ENCODE assay signal across 9 cellular contexts in the genomic region with DNA sequence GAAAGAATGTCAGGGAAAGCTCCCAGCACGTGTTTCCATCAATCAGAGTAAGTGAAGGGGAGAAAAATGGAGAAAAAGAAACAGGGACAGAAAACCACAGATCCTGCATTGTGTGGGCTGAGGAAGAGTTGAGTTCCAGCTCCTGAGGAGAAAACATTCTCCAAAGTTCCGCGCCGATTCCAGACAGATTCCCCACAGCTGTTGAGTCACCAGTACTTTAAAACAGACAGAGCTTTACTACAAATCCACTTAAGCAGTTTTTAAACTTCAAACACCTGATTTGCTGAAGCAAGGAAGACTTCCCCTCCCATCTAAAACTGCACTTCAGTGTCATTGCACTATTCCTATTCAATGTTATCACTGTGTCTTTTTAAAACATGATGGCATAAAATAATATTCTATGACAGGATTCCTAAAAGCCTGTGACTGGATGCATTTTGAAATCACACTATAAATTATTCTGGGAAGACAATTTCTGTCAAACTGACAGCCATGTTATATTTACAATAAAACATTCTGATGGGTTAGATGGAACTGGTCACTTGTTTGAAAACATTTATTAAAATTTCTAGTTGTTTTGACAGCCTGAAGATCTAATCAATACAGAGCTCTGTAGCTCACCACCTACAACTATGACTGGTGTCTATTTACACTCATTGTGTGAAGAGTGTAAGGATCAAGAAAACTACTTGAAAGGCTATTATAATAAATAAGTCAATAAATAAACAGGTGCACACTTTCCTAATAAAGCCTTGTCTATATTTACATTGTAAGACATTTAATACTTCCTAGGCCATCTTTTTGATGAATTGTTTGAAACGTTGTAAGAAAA. TPM values are rescaled to one million over a fixed set of nuclear protein-coding genes. Genes with fewer than 3 reads are reported as not detected.
A peak's percentile ranks its signal among the peaks of the same experiment; 100 is the strongest.
DNase-seq lines count a peak whose midpoint lies in the region; ATAC-seq, FAIRE-seq and TF ChIP-seq lines count a peak whose summit lies in the region.
"Had no signal": no experiment of that assay in that cellular context is flagged by ENCODE, and none has a peak within 500 bp of the region (broad histone marks: within the 10 kb centered on the region; RNA-seq: fewer than 3 reads in every experiment).

No MANE protein-coding gene starts in this region.

- FAIRE-seq in endothelial cell of umbilical vein (lab: Jason Lieb, UNC) = peak; percentile 63

- peaks cover 0 to 4% of the 10 kb centered on the region in 2 experiments for H3K36me3 ChIP-seq in endothelial cell of umbilical vein (ENCODE audit: control insufficient read depth in 2 of 2, extremely low read depth in 1 of 2, insufficient read depth in 2 of 2, low read length in 2 of 2)
- H3K36me3 ChIP-seq: esophagus squamous epithelium had no signal

- CTCF ChIA-PET in endothelial cell of umbilical vein (lab: Charles Lee) = no interaction called here

- intact Hi-C loops in endothelial cell of umbilical vein (cut with micrococcal nuclease) = no loop called here

- DNase-seq in AG08395 (ENCODE audit: low spot score) (peak; percentile 58), NCI-H510A treated with DMSO at 0.1 percent for 48 hours (lab: John Stamatoyannopoulos, UW) (peak; percentile 86), endothelial cell of umbilical vein (ENCODE audit: low read depth, low spot score) (peak; percentile 19), myocyte (ENCODE audit: low read depth) (peak; percentile 85), NK-92 (lab: John Stamatoyannopoulos, UW; ENCODE audit: unreplicated experiment) (no peak), KBM-7 (no peak)
- no peak for DNase-seq in activated CD8-positive, alpha-beta memory T cell treated with anti-CD3 and anti-CD28 coated beads, Interleukin-2, amount 50 U/mL, for 48 hours
- DNase-seq: esophagus squamous epithelium had no signal

- ATAC-seq in GM19452 (IDR thresholded peaks at IDR 0.05; ENCODE audit: unreplicated experiment) = no peak

- peak overlapping the region; percentile 5 for H3K4me2 ChIP-seq in endothelial cell of umbilical vein (ENCODE audit: insufficient read depth, low read length)

- no TSS peak for BruUV-seq in endothelial cell of umbilical vein (replicated peaks; lab: Mats Ljungman, UMichigan)

- H3K9me3 ChIP-seq in endothelial cell of umbilical vein (replicated peaks; ENCODE audit: control insufficient read depth, insufficient read depth, low read length) = no peaks in the 10 kb centered on the region
- H3K9me3 ChIP-seq: esophagus squamous epithelium had no signal

- POLR2A ChIA-PET in endothelial cell of umbilical vein (lab: Charles Lee) = no interaction called here

- peaks cover 10% of the 10 kb centered on the region for H4K20me1 ChIP-seq in endothelial cell of umbilical vein (replicated peaks; ENCODE audit: control insufficient read depth, extremely low read depth, insufficient read depth, low read length)

- no peaks in the 10 kb centered on the region for H3K9me1 ChIP-seq in endothelial cell of umbilical vein (replicated peaks; ENCODE audit: control insufficient read depth, extremely low read depth, insufficient read depth, low read length)

- H3K9ac ChIP-seq in endothelial cell of umbilical vein (replicated peaks; ENCODE audit: extremely low read depth, insufficient read depth, low read length) = no peak overlapping the region

- H2AFZ ChIP-seq in endothelial cell of umbilical vein (ENCODE audit: low read depth, low read length) = no peak overlapping the region

- H3K27me3 ChIP-seq in endothelial cell of umbilical vein (ENCODE audit: control insufficient read depth in 2 of 2, insufficient read depth in 2 of 2, low read length in 2 of 2) = no peaks in the 10 kb centered on the region
- H3K27me3 ChIP-seq: esophagus squamous epithelium had no signal

- H3K4me1 ChIP-seq in endothelial cell of umbilical vein (ENCODE audit: control insufficient read depth, extremely low read depth, insufficient read depth, low read length) = no peaks in the 10 kb centered on the region

- no peak for TF ChIP-seq POLR2A in endothelial cell of umbilical vein (IDR thresholded peaks at IDR 0.05; ENCODE audit: low read depth, low read length)

- no peak overlapping the region for H3K4me3 ChIP-seq in endothelial cell of umbilical vein (replicated peaks in 1 of 3; ENCODE audit: insufficient read depth in 1 of 3, low read depth in 1 of 3, low read length in 3 of 3)

- TF ChIP-seq CTCF in endothelial cell of umbilical vein (IDR thresholded peaks at IDR 0.05; ENCODE audit: extremely low read depth in 1 of 2, insufficient read depth in 1 of 2, low read depth in 1 of 2, low read length in 2 of 2) = no peak

- H3K79me2 ChIP-seq in endothelial cell of umbilical vein (ENCODE audit: control insufficient read depth, insufficient read depth, low read length) = peaks cover 33% of the 10 kb centered on the region

- in situ Hi-C loops in KBM-7 (cut with MboI; ENCODE audit: low pct_unique_long_range_greater_than_20kb, low sequenced_read_pairs) = no loop called here

- H3K27ac ChIP-seq in endothelial cell of umbilical vein (ENCODE audit: insufficient read depth, low read depth, low read length) = no peak overlapping the region

- dilution Hi-C loops in endothelial cell of umbilical vein (cut with MboI; ENCODE audit: extremely low pct_ligation_motif_present, low sequenced_read_pairs) = no loop called here

TF ChIP-seq in endothelial cell of umbilical vein, 7 proteins besides CTCF, POLR2A, EP300 and RAD21:
- TF ChIP-seq JUN (IDR thresholded peaks at IDR 0.05; ENCODE audit: borderline replicate concordance, insufficient read depth, insufficient read length, low read depth) (no peak), MYC (IDR thresholded peaks at IDR 0.05; ENCODE audit: low read depth, low read length) (no peak), EZH2 (IDR thresholded peaks at IDR 0.05; ENCODE audit: borderline replicate concordance, low read depth, low read length, severe bottlenecking) (no peak), POLR2AphosphoS5 (IDR thresholded peaks at IDR 0.05; ENCODE audit: insufficient read depth, low read depth, low read length) (no peak), FOS (IDR thresholded peaks at IDR 0.05; ENCODE audit: borderline replicate concordance, insufficient read depth, low read length) (no peak), GATA2 (IDR thresholded peaks at IDR 0.05; ENCODE audit: insufficient read depth, insufficient read length, low read depth, low read length) (no peak)
- TF ChIP-seq, protein P1, sequence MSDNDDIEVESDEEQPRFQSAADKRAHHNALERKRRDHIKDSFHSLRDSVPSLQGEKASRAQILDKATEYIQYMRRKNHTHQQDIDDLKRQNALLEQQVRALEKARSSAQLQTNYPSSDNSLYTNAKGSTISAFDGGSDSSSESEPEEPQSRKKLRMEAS (IDR thresholded peaks at IDR 0.05; ENCODE audit: insufficient read depth, insufficient read length) = no peak

RNA-seq across cellular contexts. Expression of a gene that starts 40.9 kb away (rescaled TPM):
- total RNA-seq in endothelial cell of umbilical vein (374 and 390 TPM in 2 replicates), myocyte (48.1 and 52.6 TPM in 2 replicates)
- 183 and 204 TPM in 2 replicates for polyA plus RNA-seq in endothelial cell of umbilical vein
- polyA plus RNA-seq in endothelial cell of umbilical vein (2011; cell fraction: cytosol; rRNA removed) = 105 and 111 TPM in 2 replicates
- 339 and 369 TPM in 2 replicates for polyA plus RNA-seq in endothelial cell of umbilical vein (2011; cell fraction: nucleus; rRNA removed)
- polyA plus RNA-seq in endothelial cell of umbilical vein (2012) = 89.6 and 91.0 TPM in 2 replicates
- 1,051 and 1,092 TPM in 2 replicates for polyA minus RNA-seq in endothelial cell of umbilical vein
- polyA minus RNA-seq in endothelial cell of umbilical vein (2011; cell fraction: cytosol; rRNA and poly(A)+ RNA removed) = not detected
- 1,225 and 1,558 TPM in 2 replicates for polyA minus RNA-seq in endothelial cell of umbilical vein (2011; cell fraction: nucleus; rRNA and poly(A)+ RNA removed)
- polyA plus RNA-seq in myocyte (2012) = 30.5 TPM

Comparison
In these comparisons a context has a peak if more than half of its experiments do, and no peak if none do; other contexts are left out.
1. DNase-seq: peak in AG08395 (single experiment), NCI-H510A treated with DMSO at 0.1 percent for 48 hours (single experiment), endothelial cell of umbilical vein (single experiment) and myocyte (single experiment); none in NK-92 (single experiment), KBM-7 (single experiment) and activated CD8-positive, alpha-beta memory T cell treated with anti-CD3 and anti-CD28 coated beads, Interleukin-2, amount 50 U/mL, for 48 hours (single experiment).